In the genomic region with DNA sequence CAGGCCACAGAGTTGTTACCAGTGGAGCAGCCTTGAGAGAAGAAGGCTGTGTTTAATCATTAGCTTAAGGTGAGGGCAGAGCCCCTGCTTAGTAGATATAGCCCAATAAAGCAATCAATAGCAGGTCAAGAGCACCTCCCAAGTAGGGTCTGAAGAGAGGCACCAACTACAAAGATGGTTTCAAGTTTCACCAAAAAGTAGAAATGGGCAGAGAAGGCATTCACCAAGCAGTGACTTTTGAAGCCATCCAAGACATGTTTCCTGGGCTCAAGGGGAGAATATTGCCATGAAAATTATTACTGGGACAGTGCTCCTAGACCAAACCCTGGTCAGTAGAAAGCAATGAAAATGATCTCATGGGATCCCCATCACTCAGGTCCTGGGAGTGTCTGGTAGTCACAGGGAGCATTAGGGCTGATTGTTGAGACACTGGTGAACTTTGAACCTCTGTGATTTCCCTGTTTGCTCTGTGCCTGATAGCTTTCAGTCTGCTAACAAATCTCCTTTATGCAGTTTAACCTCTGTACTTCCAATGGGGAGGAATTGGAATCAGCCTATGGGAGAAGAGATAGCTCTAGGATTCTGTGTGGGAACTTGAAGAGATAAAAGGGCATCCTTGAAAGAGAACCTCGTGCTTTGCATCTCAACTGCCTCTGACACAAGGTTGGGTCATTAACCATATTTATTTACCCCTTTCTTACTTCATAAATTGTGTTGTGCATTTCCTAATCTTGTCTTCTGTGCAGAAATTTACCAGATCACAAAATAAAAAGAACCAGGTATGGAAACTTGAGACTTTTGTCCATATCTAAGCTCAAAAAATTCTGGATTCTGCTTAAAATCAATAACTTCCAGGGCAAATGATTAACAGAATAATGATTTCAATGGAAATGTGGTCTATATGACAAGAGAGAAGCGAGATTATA, we compare ENCODE assay signal across 1 cellular context.
TF ChIP-seq lines count a peak whose summit lies in the region.

No MANE protein-coding gene starts in this region.

TF ChIP-seq in HepG2, 621 proteins besides CTCF, POLR2A, EP300 and RAD21 (continued from another document and continues in another):
- TF ChIP-seq NCOR1 (IDR thresholded peaks at IDR 0.05; ENCODE audit: borderline replicate concordance, low read length) (peak; percentile 68; the same call in 1 of the 2 replicates), ZNF564 (CRISPR knock-in tag; IDR thresholded peaks at IDR 0.05) (no peak), SIX1 (CRISPR knock-in tag; IDR thresholded peaks at IDR 0.05; ENCODE audit: borderline replicate concordance) (peak; percentile 77), NR3C1 (CRISPR knock-in tag; IDR thresholded peaks at IDR 0.05) (no peak), MAFF (IDR thresholded peaks at IDR 0.05; ENCODE audit: low read depth, low read length) (no peak), NFE2L2 (IDR thresholded peaks at IDR 0.05; ENCODE audit: low read length) (no peak), SALL1 (CRISPR knock-in tag; IDR thresholded peaks at IDR 0.05) (0 out of 2 replicates have a peak, but pooled peaks have one; percentile 17), ZNF350 (CRISPR knock-in tag; IDR thresholded peaks at IDR 0.05; ENCODE audit: borderline replicate concordance, low read depth) (no peak), ZIK1 (CRISPR knock-in tag; IDR thresholded peaks at IDR 0.05; ENCODE audit: borderline replicate concordance, low read depth) (no peak), NFYC (CRISPR knock-in tag; IDR thresholded peaks at IDR 0.05) (peak; percentile 44), TCF7 (IDR thresholded peaks at IDR 0.05; ENCODE audit: low read depth) (peak; percentile 44), ZNF652 (CRISPR knock-in tag; IDR thresholded peaks at IDR 0.05; ENCODE audit: borderline replicate concordance, low read depth) (peak; percentile 19; the same call in 1 of the 2 replicates), ZNF747 (CRISPR knock-in tag; IDR thresholded peaks at IDR 0.05; ENCODE audit: borderline replicate concordance) (no peak), NFRKB (IDR thresholded peaks at IDR 0.05) (no peak), PCBP2 (optimal IDR thresholded peaks at IDR 0.05; ENCODE audit: low read depth, low read length, poor library complexity, severe bottlenecking) (no peak), ARNTL (CRISPR knock-in tag; IDR thresholded peaks at IDR 0.05) (no peak), CREM (IDR thresholded peaks at IDR 0.05) (peak; percentile 53), CREM (CRISPR knock-in tag; IDR thresholded peaks at IDR 0.05) (no peak), ZNF329 (CRISPR knock-in tag; IDR thresholded peaks at IDR 0.05; ENCODE audit: low read depth) (no peak), ASH2L (IDR thresholded peaks at IDR 0.05; ENCODE audit: insufficient read length, low read depth, low read length) (peak; percentile 74), BHLHE40 (IDR thresholded peaks at IDR 0.05; ENCODE audit: low read length) (no peak), ZNF317 (CRISPR knock-in tag; IDR thresholded peaks at IDR 0.05) (no peak), HMG20A (CRISPR knock-in tag; IDR thresholded peaks at IDR 0.05; ENCODE audit: borderline replicate concordance) (peak; percentile 55; the same call in 1 of the 2 replicates), ZNF737 (CRISPR knock-in tag; IDR thresholded peaks at IDR 0.05; ENCODE audit: borderline replicate concordance) (no peak), ESRRA (CRISPR knock-in tag; IDR thresholded peaks at IDR 0.05; ENCODE audit: low read depth) (0 out of 2 replicates have a peak, but pooled peaks have one; percentile 22)
- TF ChIP-seq, protein P1, sequence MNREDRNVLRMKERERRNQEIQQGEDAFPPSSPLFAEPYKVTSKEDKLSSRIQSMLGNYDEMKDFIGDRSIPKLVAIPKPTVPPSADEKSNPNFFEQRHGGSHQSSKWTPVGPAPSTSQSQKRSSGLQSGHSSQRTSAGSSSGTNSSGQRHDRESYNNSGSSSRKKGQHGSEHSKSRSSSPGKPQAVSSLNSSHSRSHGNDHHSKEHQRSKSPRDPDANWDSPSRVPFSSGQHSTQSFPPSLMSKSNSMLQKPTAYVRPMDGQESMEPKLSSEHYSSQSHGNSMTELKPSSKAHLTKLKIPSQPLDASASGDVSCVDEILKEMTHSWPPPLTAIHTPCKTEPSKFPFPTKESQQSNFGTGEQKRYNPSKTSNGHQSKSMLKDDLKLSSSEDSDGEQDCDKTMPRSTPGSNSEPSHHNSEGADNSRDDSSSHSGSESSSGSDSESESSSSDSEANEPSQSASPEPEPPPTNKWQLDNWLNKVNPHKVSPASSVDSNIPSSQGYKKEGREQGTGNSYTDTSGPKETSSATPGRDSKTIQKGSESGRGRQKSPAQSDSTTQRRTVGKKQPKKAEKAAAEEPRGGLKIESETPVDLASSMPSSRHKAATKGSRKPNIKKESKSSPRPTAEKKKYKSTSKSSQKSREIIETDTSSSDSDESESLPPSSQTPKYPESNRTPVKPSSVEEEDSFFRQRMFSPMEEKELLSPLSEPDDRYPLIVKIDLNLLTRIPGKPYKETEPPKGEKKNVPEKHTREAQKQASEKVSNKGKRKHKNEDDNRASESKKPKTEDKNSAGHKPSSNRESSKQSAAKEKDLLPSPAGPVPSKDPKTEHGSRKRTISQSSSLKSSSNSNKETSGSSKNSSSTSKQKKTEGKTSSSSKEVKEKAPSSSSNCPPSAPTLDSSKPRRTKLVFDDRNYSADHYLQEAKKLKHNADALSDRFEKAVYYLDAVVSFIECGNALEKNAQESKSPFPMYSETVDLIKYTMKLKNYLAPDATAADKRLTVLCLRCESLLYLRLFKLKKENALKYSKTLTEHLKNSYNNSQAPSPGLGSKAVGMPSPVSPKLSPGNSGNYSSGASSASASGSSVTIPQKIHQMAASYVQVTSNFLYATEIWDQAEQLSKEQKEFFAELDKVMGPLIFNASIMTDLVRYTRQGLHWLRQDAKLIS (CRISPR knock-in tag; IDR thresholded peaks at IDR 0.05) = no peak
- TF ChIP-seq, protein P2, sequence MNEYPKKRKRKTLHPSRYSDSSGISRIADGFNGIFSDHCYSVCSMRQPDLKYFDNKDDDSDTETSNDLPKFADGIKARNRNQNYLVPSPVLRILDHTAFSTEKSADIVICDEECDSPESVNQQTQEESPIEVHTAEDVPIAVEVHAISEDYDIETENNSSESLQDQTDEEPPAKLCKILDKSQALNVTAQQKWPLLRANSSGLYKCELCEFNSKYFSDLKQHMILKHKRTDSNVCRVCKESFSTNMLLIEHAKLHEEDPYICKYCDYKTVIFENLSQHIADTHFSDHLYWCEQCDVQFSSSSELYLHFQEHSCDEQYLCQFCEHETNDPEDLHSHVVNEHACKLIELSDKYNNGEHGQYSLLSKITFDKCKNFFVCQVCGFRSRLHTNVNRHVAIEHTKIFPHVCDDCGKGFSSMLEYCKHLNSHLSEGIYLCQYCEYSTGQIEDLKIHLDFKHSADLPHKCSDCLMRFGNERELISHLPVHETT (CRISPR knock-in tag; conservative IDR thresholded peaks at IDR 0.05) = no peak
- TF ChIP-seq, protein P3, sequence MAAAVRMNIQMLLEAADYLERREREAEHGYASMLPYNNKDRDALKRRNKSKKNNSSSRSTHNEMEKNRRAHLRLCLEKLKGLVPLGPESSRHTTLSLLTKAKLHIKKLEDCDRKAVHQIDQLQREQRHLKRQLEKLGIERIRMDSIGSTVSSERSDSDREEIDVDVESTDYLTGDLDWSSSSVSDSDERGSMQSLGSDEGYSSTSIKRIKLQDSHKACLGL (CRISPR knock-in tag; IDR thresholded peaks at IDR 0.05) = no peak
- TF ChIP-seq, protein P4, sequence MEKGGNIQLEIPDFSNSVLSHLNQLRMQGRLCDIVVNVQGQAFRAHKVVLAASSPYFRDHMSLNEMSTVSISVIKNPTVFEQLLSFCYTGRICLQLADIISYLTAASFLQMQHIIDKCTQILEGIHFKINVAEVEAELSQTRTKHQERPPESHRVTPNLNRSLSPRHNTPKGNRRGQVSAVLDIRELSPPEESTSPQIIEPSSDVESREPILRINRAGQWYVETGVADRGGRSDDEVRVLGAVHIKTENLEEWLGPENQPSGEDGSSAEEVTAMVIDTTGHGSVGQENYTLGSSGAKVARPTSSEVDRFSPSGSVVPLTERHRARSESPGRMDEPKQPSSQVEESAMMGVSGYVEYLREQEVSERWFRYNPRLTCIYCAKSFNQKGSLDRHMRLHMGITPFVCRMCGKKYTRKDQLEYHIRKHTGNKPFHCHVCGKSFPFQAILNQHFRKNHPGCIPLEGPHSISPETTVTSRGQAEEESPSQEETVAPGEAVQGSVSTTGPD (CRISPR knock-in tag; IDR thresholded peaks at IDR 0.05) = no peak
- TF ChIP-seq, protein P5, sequence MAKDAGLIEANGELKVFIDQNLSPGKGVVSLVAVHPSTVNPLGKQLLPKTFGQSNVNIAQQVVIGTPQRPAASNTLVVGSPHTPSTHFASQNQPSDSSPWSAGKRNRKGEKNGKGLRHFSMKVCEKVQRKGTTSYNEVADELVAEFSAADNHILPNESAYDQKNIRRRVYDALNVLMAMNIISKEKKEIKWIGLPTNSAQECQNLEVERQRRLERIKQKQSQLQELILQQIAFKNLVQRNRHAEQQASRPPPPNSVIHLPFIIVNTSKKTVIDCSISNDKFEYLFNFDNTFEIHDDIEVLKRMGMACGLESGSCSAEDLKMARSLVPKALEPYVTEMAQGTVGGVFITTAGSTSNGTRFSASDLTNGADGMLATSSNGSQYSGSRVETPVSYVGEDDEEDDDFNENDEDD (CRISPR knock-in tag; IDR thresholded peaks at IDR 0.05; ENCODE audit: borderline replicate concordance) = no peak
- TF ChIP-seq, protein P6, sequence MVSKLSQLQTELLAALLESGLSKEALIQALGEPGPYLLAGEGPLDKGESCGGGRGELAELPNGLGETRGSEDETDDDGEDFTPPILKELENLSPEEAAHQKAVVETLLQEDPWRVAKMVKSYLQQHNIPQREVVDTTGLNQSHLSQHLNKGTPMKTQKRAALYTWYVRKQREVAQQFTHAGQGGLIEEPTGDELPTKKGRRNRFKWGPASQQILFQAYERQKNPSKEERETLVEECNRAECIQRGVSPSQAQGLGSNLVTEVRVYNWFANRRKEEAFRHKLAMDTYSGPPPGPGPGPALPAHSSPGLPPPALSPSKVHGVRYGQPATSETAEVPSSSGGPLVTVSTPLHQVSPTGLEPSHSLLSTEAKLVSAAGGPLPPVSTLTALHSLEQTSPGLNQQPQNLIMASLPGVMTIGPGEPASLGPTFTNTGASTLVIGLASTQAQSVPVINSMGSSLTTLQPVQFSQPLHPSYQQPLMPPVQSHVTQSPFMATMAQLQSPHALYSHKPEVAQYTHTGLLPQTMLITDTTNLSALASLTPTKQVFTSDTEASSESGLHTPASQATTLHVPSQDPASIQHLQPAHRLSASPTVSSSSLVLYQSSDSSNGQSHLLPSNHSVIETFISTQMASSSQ (IDR thresholded peaks at IDR 0.05; ENCODE audit: low read depth) = peak; percentile 80; the same call in 1 of the 2 replicates
- TF ChIP-seq, protein P6 (CRISPR knock-in tag; IDR thresholded peaks at IDR 0.05; ENCODE audit: borderline replicate concordance) = peak; percentile 86
- TF ChIP-seq, protein P7, sequence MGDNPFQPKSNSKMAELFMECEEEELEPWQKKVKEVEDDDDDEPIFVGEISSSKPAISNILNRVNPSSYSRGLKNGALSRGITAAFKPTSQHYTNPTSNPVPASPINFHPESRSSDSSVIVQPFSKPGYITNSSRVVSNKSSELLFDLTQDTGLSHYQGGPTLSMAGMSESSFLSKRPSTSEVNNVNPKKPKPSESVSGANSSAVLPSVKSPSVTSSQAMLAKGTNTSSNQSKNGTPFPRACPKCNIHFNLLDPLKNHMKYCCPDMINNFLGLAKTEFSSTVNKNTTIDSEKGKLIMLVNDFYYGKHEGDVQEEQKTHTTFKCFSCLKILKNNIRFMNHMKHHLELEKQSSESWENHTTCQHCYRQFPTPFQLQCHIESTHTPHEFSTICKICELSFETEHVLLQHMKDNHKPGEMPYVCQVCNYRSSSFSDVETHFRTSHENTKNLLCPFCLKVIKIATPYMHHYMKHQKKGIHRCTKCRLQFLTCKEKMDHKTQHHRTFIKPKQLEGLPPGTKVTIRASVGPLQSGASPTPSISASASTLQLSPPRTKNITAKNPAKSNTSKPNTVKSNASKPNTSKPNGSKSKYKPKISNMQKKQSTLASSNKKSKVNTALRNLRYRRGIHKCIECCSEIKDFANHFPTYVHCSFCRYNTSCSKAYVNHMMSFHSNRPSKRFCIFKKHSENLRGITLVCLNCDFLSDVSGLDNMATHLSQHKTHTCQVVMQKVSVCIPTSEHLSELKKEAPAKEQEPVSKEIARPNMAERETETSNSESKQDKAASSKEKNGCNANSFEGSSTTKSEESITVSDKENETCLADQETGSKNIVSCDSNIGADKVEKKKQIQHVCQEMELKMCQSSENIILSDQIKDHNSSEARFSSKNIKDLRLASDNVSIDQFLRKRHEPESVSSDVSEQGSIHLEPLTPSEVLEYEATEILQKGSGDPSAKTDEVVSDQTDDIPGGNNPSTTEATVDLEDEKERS (CRISPR knock-in tag; IDR thresholded peaks at IDR 0.05) = no peak
- TF ChIP-seq, protein P8, sequence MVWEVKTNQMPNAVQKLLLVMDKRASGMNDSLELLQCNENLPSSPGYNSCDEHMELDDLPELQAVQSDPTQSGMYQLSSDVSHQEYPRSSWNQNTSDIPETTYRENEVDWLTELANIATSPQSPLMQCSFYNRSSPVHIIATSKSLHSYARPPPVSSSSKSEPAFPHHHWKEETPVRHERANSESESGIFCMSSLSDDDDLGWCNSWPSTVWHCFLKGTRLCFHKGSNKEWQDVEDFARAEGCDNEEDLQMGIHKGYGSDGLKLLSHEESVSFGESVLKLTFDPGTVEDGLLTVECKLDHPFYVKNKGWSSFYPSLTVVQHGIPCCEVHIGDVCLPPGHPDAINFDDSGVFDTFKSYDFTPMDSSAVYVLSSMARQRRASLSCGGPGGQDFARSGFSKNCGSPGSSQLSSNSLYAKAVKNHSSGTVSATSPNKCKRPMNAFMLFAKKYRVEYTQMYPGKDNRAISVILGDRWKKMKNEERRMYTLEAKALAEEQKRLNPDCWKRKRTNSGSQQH (CRISPR knock-in tag; IDR thresholded peaks at IDR 0.05; ENCODE audit: low read depth) = no peak
